In the genomic region with DNA sequence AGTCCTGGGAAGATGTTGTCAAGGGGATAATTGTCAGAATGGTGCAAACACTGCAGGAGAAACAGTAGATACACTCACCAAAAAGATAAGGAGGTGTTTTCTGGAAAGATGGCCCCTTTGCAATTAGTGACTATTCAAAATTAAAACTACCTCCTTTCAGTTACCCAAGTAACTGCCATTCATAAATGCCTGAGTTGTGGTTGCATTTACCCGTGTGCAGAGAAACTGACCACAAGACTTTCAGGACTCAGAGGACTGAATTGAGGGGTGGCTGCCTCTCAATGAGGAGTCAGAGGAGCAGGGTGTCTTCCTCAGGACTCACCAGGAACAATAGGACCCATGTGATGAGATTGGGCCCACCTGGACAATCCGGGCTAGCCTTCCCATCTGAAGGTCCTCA, we compare ENCODE assay signal across 18 cellular contexts. TPM values are rescaled to one million over a fixed set of nuclear protein-coding genes. Genes with fewer than 3 reads are reported as not detected.
DNase-seq lines count a peak whose midpoint lies in the region; ATAC-seq, FAIRE-seq and TF ChIP-seq lines count a peak whose summit lies in the region.
"Had no signal": no experiment of that assay in that cellular context is flagged by ENCODE, and none has a peak within 500 bp of the region (broad histone marks: within the 10 kb centered on the region; RNA-seq: fewer than 3 reads in every experiment).

No MANE protein-coding gene starts in this region.

- H3K27me3 Mint-ChIP-seq in endodermal cell (ENCODE audit: insufficient read depth): no peaks in the 10 kb centered on the region
- no peaks in the 10 kb centered on the region for H3K27me3 Mint-ChIP-seq in stimulated activated memory B cell treated with anti-CD40 and anti-IgM and Interleukin-4, amounts not matched to agents 10 μg/mL and 1 μg/mL and 100 μg/mL, for 72 hours
- H3K27me3 Mint-ChIP-seq: activated CD4-positive, alpha-beta T cell treated with anti-CD3 and anti-CD28 coated beads, Interleukin-2, amount 10 ng/mL, durations not matched to agents 7 days and 5 days; type B pancreatic cell had no signal

- H3K4me1 Mint-ChIP-seq in endodermal cell: peaks cover 6% of the 10 kb centered on the region
- H3K4me1 Mint-ChIP-seq in stimulated activated memory B cell treated with anti-CD40 and anti-IgM and Interleukin-4, amounts not matched to agents 10 μg/mL and 1 μg/mL and 100 μg/mL, for 72 hours: no peaks in the 10 kb centered on the region
- H3K4me1 Mint-ChIP-seq: nephron had no signal

- TF ChIP-seq CTCF in endodermal cell (conservative IDR thresholded peaks at IDR 0.05): no peak
- no peak for TF ChIP-seq CTCF in osteoblast (IDR thresholded peaks at IDR 0.05; ENCODE audit: extremely low read depth, low read depth, low read length)

- H3K9me3 Mint-ChIP-seq in endodermal cell: no peaks in the 10 kb centered on the region
- no peaks in the 10 kb centered on the region for H3K9me3 Mint-ChIP-seq in stimulated activated memory B cell treated with anti-CD40 and anti-IgM and Interleukin-4, amounts not matched to agents 10 μg/mL and 1 μg/mL and 100 μg/mL, for 72 hours
- H3K9me3 Mint-ChIP-seq: activated CD4-positive, alpha-beta T cell treated with anti-CD3 and anti-CD28 coated beads, Interleukin-2, amount 10 ng/mL, durations not matched to agents 7 days and 5 days; nephron; type B pancreatic cell had no signal

- H4K20me1 ChIP-seq in osteoblast (ENCODE audit: insufficient read depth, low read length): no peaks in the 10 kb centered on the region
- H4K20me1 ChIP-seq: BLaER1 had no signal

- H3K79me2 ChIP-seq in osteoblast (ENCODE audit: insufficient read depth, low read length): no peaks in the 10 kb centered on the region

- H3K9me3 ChIP-seq in endodermal cell (ENCODE audit: control insufficient read depth, low read length): no peaks in the 10 kb centered on the region
- no peaks in the 10 kb centered on the region for H3K9me3 ChIP-seq in osteoblast (ENCODE audit: low read depth, low read length)
- H3K9me3 ChIP-seq: BLaER1, right lobe of liver had no signal

- H3K27me3 ChIP-seq in endodermal cell (ENCODE audit: control insufficient read depth, insufficient read depth, low read length, poor library complexity, severe bottlenecking) (no peaks in the 10 kb centered on the region), osteoblast (ENCODE audit: insufficient read depth, low read length) (peaks cover 7% of the 10 kb centered on the region)
- H3K27me3 ChIP-seq: BLaER1, gastroesophageal sphincter, right lobe of liver had no signal

- no peaks in the 10 kb centered on the region for H3K36me3 Mint-ChIP-seq in endodermal cell (ENCODE audit: low read depth)
- H3K36me3 Mint-ChIP-seq in stimulated activated memory B cell treated with anti-CD40 and anti-IgM and Interleukin-4, amounts not matched to agents 10 μg/mL and 1 μg/mL and 100 μg/mL, for 72 hours: no peaks in the 10 kb centered on the region

- peak; percentile 18 for FAIRE-seq in GM19239 (lab: Jason Lieb, UNC)
- no peak for FAIRE-seq in frontal cortex (lab: Jason Lieb, UNC)
- FAIRE-seq: endothelial cell of umbilical vein had no signal

- DNase-seq in GM19239 (ENCODE audit: insufficient read length, low spot score) (peak; percentile 12), endodermal cell (peak; percentile 18), osteoblast (ENCODE audit: insufficient read length, low spot score, missing footprints) (no peak), frontal cortex (ENCODE audit: low spot score in 2 of 2) (no peak)
- DNase-seq: activated CD4-positive, alpha-beta T cell treated with anti-CD3 and anti-CD28 coated beads, Interleukin-2, amount 10 ng/mL, durations not matched to agents 7 days and 5 days; amniotic stem cell; NCI-H2171 treated with DMSO at 0.1 percent for 48 hours; right lobe of liver; SHP77 had no signal

- no peak overlapping the region for H3K9ac ChIP-seq in endodermal cell (ENCODE audit: extremely low read depth, low read length, poor library complexity, severe bottlenecking)
- H3K9ac ChIP-seq: BLaER1 had no signal

- H3K4me2 ChIP-seq in osteoblast (ENCODE audit: insufficient read depth, low read length): no peak overlapping the region
- H3K4me2 ChIP-seq: BLaER1 had no signal

- no peak overlapping the region for H3K27ac Mint-ChIP-seq in endodermal cell
- H3K27ac Mint-ChIP-seq in stimulated activated memory B cell treated with anti-CD40 and anti-IgM and Interleukin-4, amounts not matched to agents 10 μg/mL and 1 μg/mL and 100 μg/mL, for 72 hours: no peak overlapping the region
- H3K27ac Mint-ChIP-seq: activated CD4-positive, alpha-beta T cell treated with anti-CD3 and anti-CD28 coated beads, Interleukin-2, amount 10 ng/mL, durations not matched to agents 7 days and 5 days; nephron; type B pancreatic cell had no signal

- H3K36me3 ChIP-seq in endodermal cell (ENCODE audit: control insufficient read depth, insufficient read depth, low read length) (no peaks in the 10 kb centered on the region), osteoblast (ENCODE audit: insufficient read depth, low read length) (no peaks in the 10 kb centered on the region)
- H3K36me3 ChIP-seq: BLaER1, gastroesophageal sphincter, right lobe of liver had no signal

- H3K4me3 ChIP-seq in endodermal cell (ENCODE audit: low read length) (no peak overlapping the region), osteoblast (ENCODE audit: insufficient read depth, low read length) (no peak overlapping the region)
- H3K4me3 ChIP-seq: BLaER1, gastroesophageal sphincter, right lobe of liver had no signal

- no peak overlapping the region for H3K4me3 Mint-ChIP-seq in endodermal cell
- H3K4me3 Mint-ChIP-seq in stimulated activated memory B cell treated with anti-CD40 and anti-IgM and Interleukin-4, amounts not matched to agents 10 μg/mL and 1 μg/mL and 100 μg/mL, for 72 hours: no peak overlapping the region
- H3K4me3 Mint-ChIP-seq: activated CD4-positive, alpha-beta T cell treated with anti-CD3 and anti-CD28 coated beads, Interleukin-2, amount 10 ng/mL, durations not matched to agents 7 days and 5 days; nephron; type B pancreatic cell had no signal

- H3K4me1 ChIP-seq in endodermal cell (ENCODE audit: control insufficient read depth, insufficient read depth, low read length) (no peaks in the 10 kb centered on the region), osteoblast (ENCODE audit: insufficient read depth, low read length) (peaks cover 18% of the 10 kb centered on the region)
- H3K4me1 ChIP-seq: BLaER1, right lobe of liver had no signal

- H2AFZ ChIP-seq in osteoblast (ENCODE audit: low read length): no peak overlapping the region

- H3K27ac ChIP-seq in endodermal cell (ENCODE audit: low read depth, low read length): no peak overlapping the region
- H3K27ac ChIP-seq in osteoblast (ENCODE audit: low read depth, low read length): no peak overlapping the region
- H3K27ac ChIP-seq: BLaER1, right lobe of liver had no signal

- WGBS in endodermal cell (ENCODE audit: insufficient coverage in 1 of 2, insufficient read length in 1 of 2), 2 experiments: 94 to 100% methylated on average over 1 to 2 of the region's 2 CpGs

- ATAC-seq in GM21619 (IDR thresholded peaks at IDR 0.05; ENCODE audit: unreplicated experiment): peak; percentile 89
- ATAC-seq in HG03159 (IDR thresholded peaks at IDR 0.05; ENCODE audit: unreplicated experiment): peak; percentile 66
- ATAC-seq in stimulated activated memory B cell treated with anti-CD40 and anti-IgM and Interleukin-4, amounts not matched to agents 10 μg/mL and 1 μg/mL and 100 μg/mL, for 72 hours: no peak
- ATAC-seq: gastroesophageal sphincter, right lobe of liver had no signal

RNA-seq across cellular contexts. Expression of a gene that starts 39.0 kb away (rescaled TPM):
- total RNA-seq in endodermal cell (not detected), osteoblast (not detected in 2 replicates), frontal cortex (under 0.01 TPM)
- polyA plus RNA-seq in endodermal cell (2013, experiment 1 of 2): 0.07 TPM
- 0.08 TPM for polyA plus RNA-seq in endodermal cell (2013, experiment 2 of 2)
- total RNA-seq: activated CD4-positive, alpha-beta T cell treated with anti-CD3 and anti-CD28 coated beads, Interleukin-2, amount 10 ng/mL, durations not matched to agents 7 days and 5 days; chondrocyte; endothelial cell of umbilical vein; gastroesophageal sphincter; right lobe of liver had no signal
- polyA plus RNA-seq: endothelial cell of umbilical vein had no signal

RNA-seq across cellular contexts. Expression of a gene that starts 44.4 kb away (rescaled TPM):
- total RNA-seq in endodermal cell (10 to 100 TPM; 49.6 to 65.3 TPM), osteoblast (45.1 and 53.6 TPM in 2 replicates), frontal cortex (41.6 TPM)
- polyA plus RNA-seq in endodermal cell (2013, experiment 1 of 2): 33.4 TPM
- 27.3 TPM for polyA plus RNA-seq in endodermal cell (2013, experiment 2 of 2)

RNA-seq across cellular contexts. Expression of a gene that starts 48.0 kb away (rescaled TPM):
- total RNA-seq in endodermal cell: 1 to 10 TPM; 8.1 to 8.9 TPM
- 12.4 TPM for polyA plus RNA-seq in endodermal cell (2013, experiment 1 of 2)
- 13.2 TPM for polyA plus RNA-seq in endodermal cell (2013, experiment 2 of 2)
- 17.4 and 20.0 TPM in 2 replicates for total RNA-seq in osteoblast
- 22.4 TPM for total RNA-seq in frontal cortex

Comparison
In these comparisons a context has a peak if more than half of its experiments do, and no peak if none do; other contexts are left out.
1. DNase-seq: peak in GM19239 (single experiment) and endodermal cell (single experiment); none in osteoblast (single experiment) and frontal cortex (0 of 2).